In the genomic region with DNA sequence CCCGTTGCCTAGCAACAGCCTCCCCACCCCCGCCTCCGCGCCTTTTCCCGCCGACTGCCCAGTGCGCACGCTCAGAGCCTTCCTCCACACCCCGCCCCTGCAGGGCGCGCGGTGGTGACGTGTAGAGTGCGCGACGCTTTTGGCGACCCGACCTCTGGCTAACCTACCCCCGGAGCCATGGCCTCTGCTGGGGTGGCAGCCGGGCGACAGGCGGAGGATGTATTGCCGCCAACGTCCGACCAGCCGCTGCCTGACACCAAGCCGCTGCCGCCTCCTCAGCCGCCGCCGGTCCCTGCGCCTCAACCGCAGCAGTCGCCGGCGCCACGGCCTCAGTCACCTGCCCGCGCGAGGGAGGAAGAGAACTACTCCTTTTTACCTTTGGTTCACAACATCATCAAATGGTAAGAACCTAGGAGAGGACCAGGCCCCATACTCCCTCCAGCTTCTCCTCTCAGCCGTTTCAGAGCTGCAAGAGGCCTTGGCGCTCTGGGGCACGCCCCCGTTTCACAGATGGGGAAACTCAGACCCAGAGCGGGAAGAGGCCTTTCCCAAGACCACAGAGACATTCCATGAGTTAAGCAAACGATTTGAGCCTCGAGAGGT, we compare ENCODE assay signal across 8 cellular contexts. TPM values are rescaled to one million over a fixed set of nuclear protein-coding genes. Genes with fewer than 3 reads are reported as not detected.
DNase-seq lines count a peak whose midpoint lies in the region; ATAC-seq and TF ChIP-seq lines count a peak whose summit lies in the region.

A gene with protein sequence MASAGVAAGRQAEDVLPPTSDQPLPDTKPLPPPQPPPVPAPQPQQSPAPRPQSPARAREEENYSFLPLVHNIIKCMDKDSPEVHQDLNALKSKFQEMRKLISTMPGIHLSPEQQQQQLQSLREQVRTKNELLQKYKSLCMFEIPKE (plus strand): TSS at position 136 of the 603 bp plus-strand sequence. CDS start 42 bp downstream, at position 178.

- peak; percentile 71 for ATAC-seq in GM21515 (IDR thresholded peaks at IDR 0.05; ENCODE audit: unreplicated experiment)
- peak; percentile 97 for ATAC-seq in activated T-cell treated with anti-CD3 and anti-CD28 coated beads, Interleukin-2, amount 50 U/mL, for 72 hours (replicated peaks in 1 of 2)

- peak within 1 kb of the TSS; percentile 91 to 94 for H3K4me3 Mint-ChIP-seq in activated T-cell treated with anti-CD3 and anti-CD28 coated beads, Interleukin-2, amount 50 U/mL, for 72 hours

- H3K27ac ChIP-seq in KMS-11 (peak within 1 kb of the TSS; percentile 64), Peyer's patch (peak within 1 kb of the TSS; percentile 81 to 91 (median 85)), esophagus muscularis mucosa (replicated peaks in 1 of 4) (peak within 1 kb of the TSS; percentile 86 to 96 (median 90)), muscle layer of duodenum (ENCODE audit: low read length) (peak within 1 kb of the TSS; percentile 81)

- peak within 1 kb of the TSS; percentile 34 for H3K27ac Mint-ChIP-seq in activated T-cell treated with anti-CD3 and anti-CD28 coated beads, Interleukin-2, amount 50 U/mL, for 72 hours

- H3K4me1 ChIP-seq in KMS-11 (ENCODE audit: low read depth, poor library complexity, severe bottlenecking) (peaks cover 27% of the 10 kb centered on the region), Peyer's patch (peaks cover 0 to 28% (median 7%) of the 10 kb centered on the region in 4 donors), esophagus muscularis mucosa (peaks cover 45 to 54% (median 49%) of the 10 kb centered on the region in 4 donors), muscle layer of duodenum (ENCODE audit: control insufficient read depth in 1 of 2, insufficient read depth in 2 of 2, low read length in 2 of 2) (peaks cover 0 to 34% of the 10 kb centered on the region in 2 donors)

- H3K36me3 Mint-ChIP-seq in activated T-cell treated with anti-CD3 and anti-CD28 coated beads, Interleukin-2, amount 50 U/mL, for 72 hours (ENCODE audit: insufficient read depth in 2 of 2), result peaks cover 0 to 2% of the 10 kb centered on the region in 2 donors

- peak within 1 kb of the TSS; percentile 61 for H3K4me2 ChIP-seq in KMS-11

- peak within 1 kb of the TSS; percentile 87 for H2AFZ ChIP-seq in KMS-11 (ENCODE audit: low read depth)

- WGBS in esophagus muscularis mucosa, result 1% methylated on average over 37 of the region's 47 CpGs

- H3K4me3 ChIP-seq in KMS-11 (IDR thresholded peaks at IDR 0.05; ENCODE audit: insufficient read depth, low read depth, low read length) (peak within 1 kb of the TSS; percentile 33), Peyer's patch (peak within 1 kb of the TSS; percentile 64 to 86 (median 82)), esophagus muscularis mucosa (peak within 1 kb of the TSS; percentile 83 to 94 (median 88)), muscle layer of duodenum (ENCODE audit: low read depth in 1 of 2, low read length in 2 of 2) (peak within 1 kb of the TSS; percentile 88 to 97)

- no peaks in the 10 kb centered on the region for H4K20me1 ChIP-seq in KMS-11 (ENCODE audit: insufficient read depth)

- peak; percentile 93 for DNase-seq in COLO668 (lab: John Stamatoyannopoulos, UW; ENCODE audit: unreplicated experiment)
- DNase-seq in Peyer's patch, result peak; percentile 91 to 96 (median 96)
- peak; percentile 96 to 97 for DNase-seq in activated T-cell treated with anti-CD3 and anti-CD28 coated beads, Interleukin-2, amount 50 U/mL, for 72 hours
- DNase-seq in esophagus muscularis mucosa (ENCODE audit: extremely low spot score), result peak; percentile 97
- DNase-seq in stimulated activated CD8-positive, alpha-beta memory T cell treated with anti-CD3 and anti-CD28 coated beads, Interleukin-7, amount 100 ng/mL, for 1 hour (ENCODE audit: low read depth in 2 of 2), result peak; percentile 91 to 93

- peak; percentile 80 to 82 for TF ChIP-seq POLR2A in Peyer's patch (IDR thresholded peaks at IDR 0.05)
- no peak for TF ChIP-seq POLR2A in esophagus muscularis mucosa (IDR thresholded peaks at IDR 0.05; ENCODE audit: low read depth)

- TF ChIP-seq EP300 in esophagus muscularis mucosa (IDR thresholded peaks at IDR 0.05), result no peak

- no peaks in the 10 kb centered on the region for H3K27me3 Mint-ChIP-seq in activated T-cell treated with anti-CD3 and anti-CD28 coated beads, Interleukin-2, amount 50 U/mL, for 72 hours (ENCODE audit: low read depth)

- H3K27me3 ChIP-seq in KMS-11 (ENCODE audit: insufficient read depth, low read depth), result no peaks in the 10 kb centered on the region
- no peaks in the 10 kb centered on the region for H3K27me3 ChIP-seq in Peyer's patch
- no peaks in the 10 kb centered on the region for H3K27me3 ChIP-seq in esophagus muscularis mucosa
- H3K27me3 ChIP-seq in muscle layer of duodenum (ENCODE audit: low read depth, low read length), result peaks cover 3% of the 10 kb centered on the region

- intact Hi-C loops in esophagus muscularis mucosa (cut with DNase I), result loop anchor here (2.0 kb wide), 1 partner anchor 18 kb away; no protein-coding TSS in a partner anchor

- TF ChIP-seq CTCF in KMS-11 (conservative IDR thresholded peaks at IDR 0.05; ENCODE audit: low read depth, low read length) (no peak), Peyer's patch (IDR thresholded peaks at IDR 0.05) (peak in 1 of 6 experiments; percentile 12), esophagus muscularis mucosa (IDR thresholded peaks at IDR 0.05) (no peak)

- H3K4me1 Mint-ChIP-seq in activated T-cell treated with anti-CD3 and anti-CD28 coated beads, Interleukin-2, amount 50 U/mL, for 72 hours (ENCODE audit: low read depth), result peaks cover 66% of the 10 kb centered on the region

- no peaks in the 10 kb centered on the region for H3K9me3 Mint-ChIP-seq in activated T-cell treated with anti-CD3 and anti-CD28 coated beads, Interleukin-2, amount 50 U/mL, for 72 hours

- peaks cover 28% of the 10 kb centered on the region for H3K79me2 ChIP-seq in KMS-11 (ENCODE audit: insufficient read depth, low read depth)

- no peaks in the 10 kb centered on the region for H3K36me3 ChIP-seq in KMS-11 (ENCODE audit: insufficient read depth)
- H3K36me3 ChIP-seq in Peyer's patch, result no peaks in the 10 kb centered on the region
- peaks cover 0 to 14% (median 1%) of the 10 kb centered on the region in 4 donors for H3K36me3 ChIP-seq in esophagus muscularis mucosa
- H3K36me3 ChIP-seq in muscle layer of duodenum (ENCODE audit: control insufficient read depth in 1 of 2, insufficient read depth in 2 of 2, low read length in 2 of 2), result no peaks in the 10 kb centered on the region

- H3K9ac ChIP-seq in KMS-11, result peak within 1 kb of the TSS; percentile 72

- no peaks in the 10 kb centered on the region for H3K9me3 ChIP-seq in Peyer's patch
- H3K9me3 ChIP-seq in esophagus muscularis mucosa, result no peaks in the 10 kb centered on the region
- no peaks in the 10 kb centered on the region for H3K9me3 ChIP-seq in muscle layer of duodenum (ENCODE audit: control insufficient read depth in 1 of 2, low read length in 2 of 2)

RNA-seq across cellular contexts. Expression of the gene that starts here (rescaled TPM):
- total RNA-seq in Peyer's patch, result 10 to 100 TPM in 3 of 4 donors, 1 to 10 TPM in 1; 8.3 to 42.4 (median 19.4) TPM
- 10 to 100 TPM; 15.0 to 15.5 TPM for total RNA-seq in activated T-cell treated with anti-CD3 and anti-CD28 coated beads, Interleukin-2, amount 50 U/mL, for 72 hours
- 10 to 100 TPM in 3 of 4 donors, 1 to 10 TPM in 1; 8.3 to 14.4 (median 11.4) TPM for total RNA-seq in esophagus muscularis mucosa

Comparison
In these comparisons a context has a peak if more than half of its experiments do, and no peak if none do; other contexts are left out.
1. Peak in every context shown above with its lines: DNase-seq, ATAC-seq, H3K4me3 ChIP-seq and H3K27ac ChIP-seq.
2. H3K4me3 ChIP-seq: peak in every context shown above with its lines; median percentile 92 in muscle layer of duodenum; 88 in esophagus muscularis mucosa; 82 in Peyer's patch; 33 in KMS-11.